In genomic region chr1:38046884-38047602, GRCh38 we compare ENCODE assay signal across 8 cellular contexts. TPM values are rescaled to one million over a fixed set of nuclear protein-coding genes. Genes with fewer than 3 reads are reported as not detected.
DNase-seq lines count a peak whose midpoint lies in the region; ATAC-seq and TF ChIP-seq lines count a peak whose summit lies in the region.

No MANE protein-coding gene starts in this region.

- no peaks in the 10 kb centered on the region for H3K9me3 Mint-ChIP-seq in activated CD4-positive, alpha-beta memory T cell treated with anti-CD3 and anti-CD28 coated beads for 36 hours

- no peak overlapping the region for H3K9ac ChIP-seq in duodenal mucosa (ENCODE audit: low read depth in 1 of 2, low read length in 2 of 2)

- no peak for TF ChIP-seq POLR2A in lower leg skin (IDR thresholded peaks at IDR 0.05)

- no peaks in the 10 kb centered on the region for H3K36me3 ChIP-seq in duodenal mucosa (ENCODE audit: control insufficient read depth in 1 of 2, insufficient read depth in 2 of 2, low read length in 2 of 2)

- CTCF ChIA-PET in activated CD4-positive, alpha-beta memory T cell treated with anti-CD3 and anti-CD28 coated beads for 36 hours (lab: Charles Lee), result interaction anchor here (0.8 to 3.4 kb wide), 5 partner anchors 10 to 789 kb away, joined by 3 to 22 read pairs (median 5); no protein-coding TSS in a partner anchor

- peak overlapping the region; percentile 47 to 62 for H3K4me3 ChIP-seq in duodenal mucosa (ENCODE audit: low read depth in 1 of 2, low read length in 2 of 2)
- peak overlapping the region; percentile 33 for H3K4me3 ChIP-seq in lower leg skin (ENCODE audit: low read depth, poor library complexity, severe bottlenecking)

- peaks cover 37% of the 10 kb centered on the region for H3K27me3 Mint-ChIP-seq in activated CD4-positive, alpha-beta memory T cell treated with anti-CD3 and anti-CD28 coated beads for 36 hours

- H3K27ac Mint-ChIP-seq in activated CD4-positive, alpha-beta memory T cell treated with anti-CD3 and anti-CD28 coated beads for 36 hours, result no peak overlapping the region

- 1 to 3% methylated on average over 17 to 55 of the region's 99 CpGs for WGBS in lower leg skin, 2 donors

- H3K36me3 Mint-ChIP-seq in activated CD4-positive, alpha-beta memory T cell treated with anti-CD3 and anti-CD28 coated beads for 36 hours, result no peaks in the 10 kb centered on the region

- POLR2A ChIA-PET in activated CD4-positive, alpha-beta memory T cell treated with anti-CD3 and anti-CD28 coated beads for 36 hours (lab: Charles Lee), result interaction anchor here (1.9 kb wide), 1 partner anchor 17 kb away, joined by 8 read pairs; no protein-coding TSS in a partner anchor

- intact Hi-C loops in activated CD4-positive, alpha-beta memory T cell treated with anti-CD3 and anti-CD28 coated beads for 36 hours (cut with micrococcal nuclease), result no loop called here
- intact Hi-C loops in lower leg skin (cut with DNase I; ENCODE audit: low total_unique reads), result no loop called here

- H3K4me1 Mint-ChIP-seq in activated CD4-positive, alpha-beta memory T cell treated with anti-CD3 and anti-CD28 coated beads for 36 hours (ENCODE audit: low read depth), result peaks cover 7% of the 10 kb centered on the region

- no peak for TF ChIP-seq CTCF in GM13976 (IDR thresholded peaks at IDR 0.05; ENCODE audit: borderline replicate concordance, control extremely low read depth, extremely low read depth, insufficient read depth, missing control alignments)
- TF ChIP-seq CTCF in lower leg skin (IDR thresholded peaks at IDR 0.05), result no peak

- peak overlapping the region; percentile 69 for H3K4me3 Mint-ChIP-seq in activated CD4-positive, alpha-beta memory T cell treated with anti-CD3 and anti-CD28 coated beads for 36 hours

- ATAC-seq in HG02870 (IDR thresholded peaks at IDR 0.05; ENCODE audit: unreplicated experiment) (peak; percentile 71), GM18517 (IDR thresholded peaks at IDR 0.05; ENCODE audit: unreplicated experiment) (no peak)

- DNase-seq in GM13976 (ENCODE audit: low spot score) (peak; percentile 92), NCI-H2227 (lab: John Stamatoyannopoulos, UW; ENCODE audit: unreplicated experiment) (peak; percentile 92), lower leg skin (ENCODE audit: low spot score in 2 of 2) (peak; percentile 78 to 96)
- DNase-seq in activated CD4-positive, alpha-beta memory T cell treated with anti-CD3 and anti-CD28 coated beads for 36 hours, result peak; percentile 78
- peak; percentile 78 for DNase-seq in stimulated activated CD4-positive, alpha-beta T cell treated with anti-CD3 and anti-CD28 coated beads, Interleukin-4, amount 100 ng/mL, for 24 hours

- H3K9me3 ChIP-seq in duodenal mucosa (ENCODE audit: control insufficient read depth in 1 of 2, low read length in 2 of 2), result no peaks in the 10 kb centered on the region

- peaks cover 61 to 64% of the 10 kb centered on the region in 2 donors for H3K27me3 ChIP-seq in duodenal mucosa (ENCODE audit: control insufficient read depth in 1 of 2, insufficient read depth in 2 of 2, low read length in 2 of 2)

- H3K4me1 ChIP-seq in duodenal mucosa (ENCODE audit: control insufficient read depth in 1 of 2, insufficient read depth in 2 of 2, low read length in 2 of 2), result peaks cover 3 to 8% of the 10 kb centered on the region in 2 donors

- in situ Hi-C loops in GM13976 (cut with MboI; ENCODE audit: low sequenced_read_pairs, unreplicated experiment), result loop anchor here (25.0 kb wide), 1 partner anchor 765 kb away; no protein-coding TSS in a partner anchor

- no peak overlapping the region for H3K27ac ChIP-seq in duodenal mucosa (ENCODE audit: low read depth, low read length)

RNA-seq across cellular contexts. Expression of gene POU3F1, which starts 0.5 kb away (rescaled TPM):
- total RNA-seq in activated CD4-positive, alpha-beta memory T cell treated with anti-CD3 and anti-CD28 coated beads for 36 hours, result under 1 TPM; 0.26 to 0.36 TPM
- total RNA-seq in lower leg skin, result 10 to 100 TPM; 19.1 to 53.3 (median 35.4) TPM

RNA-seq across cellular contexts. Expression of gene UTP11, which starts 34.5 kb away (rescaled TPM):
- 10 to 100 TPM; 51.2 to 52.3 TPM for total RNA-seq in activated CD4-positive, alpha-beta memory T cell treated with anti-CD3 and anti-CD28 coated beads for 36 hours
- total RNA-seq in lower leg skin, result 10 to 100 TPM; 34.6 to 49.8 (median 37.9) TPM

RNA-seq across cellular contexts. Expression of gene FHL3, which starts 41.7 kb away (rescaled TPM):
- total RNA-seq in activated CD4-positive, alpha-beta memory T cell treated with anti-CD3 and anti-CD28 coated beads for 36 hours, result 10 to 100 TPM; 14.4 to 14.7 TPM
- 10 to 100 TPM; 20.1 to 25.8 (median 21.9) TPM for total RNA-seq in lower leg skin

RNA-seq across cellular contexts. Expression of gene SF3A3, which starts 57.2 kb away (rescaled TPM):
- total RNA-seq in activated CD4-positive, alpha-beta memory T cell treated with anti-CD3 and anti-CD28 coated beads for 36 hours, result 10 to 100 TPM; 93.5 to 94.4 TPM
- 10 to 100 TPM; 33.6 to 68.9 (median 36.9) TPM for total RNA-seq in lower leg skin

Comparison
In these comparisons a context has a peak if more than half of its experiments do, and no peak if none do; other contexts are left out.
1. RNA of gene POU3F1, which starts 0.5 kb away (total RNA-seq): 19.1 to 53.3 TPM in lower leg skin; 0.26 to 0.36 TPM in activated CD4-positive, alpha-beta memory T cell treated with anti-CD3 and anti-CD28 coated beads for 36 hours; every median in the first group is over 10 times any median in the second.
2. Peak in every context shown above with its lines, with median percentiles within 50 percentile points of each other: DNase-seq.